Comparison of ENCODE assay signal across 10 cellular contexts in genomic region chr6:149990109-149990671, GRCh38. TPM values are rescaled to one million over a fixed set of nuclear protein-coding genes. Genes with fewer than 3 reads are reported as not detected.
DNase-seq lines count a peak whose midpoint lies in the region; ATAC-seq lines count a peak whose summit lies in the region.
"Had no signal": no experiment of that assay in that cellular context is flagged by ENCODE, and none has a peak within 500 bp of the region (broad histone marks: within the 10 kb centered on the region; RNA-seq: fewer than 3 reads in every experiment).

No MANE protein-coding gene starts in this region.

- H3K27me3 ChIP-seq in iPS-18a (ENCODE audit: control insufficient read depth, insufficient read depth, low read length) (peaks cover 100% of the 10 kb centered on the region), stomach smooth muscle (ENCODE audit: control insufficient read depth in 1 of 2, insufficient read depth in 2 of 2, low read length in 2 of 2) (peaks cover 65 to 70% of the 10 kb centered on the region in 2 donors)

- H3K4me1 Mint-ChIP-seq in T-cell = peaks cover 27 to 35% (median 34%) of the 10 kb centered on the region in 3 donors

- H3K27me3 Mint-ChIP-seq in T-cell = peaks cover 89 to 96% of the 10 kb centered on the region in 2 donors

- H3K36me3 Mint-ChIP-seq in T-cell = peaks cover 4% of the 10 kb centered on the region

- ATAC-seq in T-cell (replicated peaks in 1 of 4) (peak in 2 of 4 experiments; percentile 20 to 22), HG02798 (IDR thresholded peaks at IDR 0.05; ENCODE audit: poor library complexity, unreplicated experiment) (no peak)

- H3K27ac ChIP-seq in iPS-18a (ENCODE audit: low read length) (no peak overlapping the region), stomach smooth muscle (ENCODE audit: low read length) (no peak overlapping the region)

- H3K9me3 ChIP-seq in iPS-18a (ENCODE audit: control insufficient read depth, low read depth, low read length) (no peaks in the 10 kb centered on the region), stomach smooth muscle (ENCODE audit: control insufficient read depth in 2 of 2, low read length in 2 of 2) (peaks cover 4 to 11% of the 10 kb centered on the region in 2 donors)

- H3K9ac ChIP-seq in iPS-18a (ENCODE audit: low read length) (no peak overlapping the region), stomach smooth muscle (ENCODE audit: low read length in 2 of 2) (no peak overlapping the region)

- H3K36me3 ChIP-seq in iPS-18a (ENCODE audit: control insufficient read depth, low read depth, low read length) (no peaks in the 10 kb centered on the region), stomach smooth muscle (ENCODE audit: control insufficient read depth in 2 of 2, insufficient read depth in 2 of 2, low read length in 2 of 2) (no peaks in the 10 kb centered on the region)

- CTCF ChIA-PET in T-cell (lab: Charles Lee) = no interaction called here

- peak overlapping the region; percentile 34 for H3K4me3 ChIP-seq in iPS-18a (ENCODE audit: low read length)
- peak overlapping the region; percentile 13 to 44 for H3K4me3 ChIP-seq in stomach smooth muscle (ENCODE audit: low read length in 2 of 2)

- POLR2A ChIA-PET in T-cell (lab: Charles Lee) = no interaction called here

- H3K4me1 ChIP-seq in iPS-18a (ENCODE audit: control insufficient read depth, low read depth, low read length) (no peaks in the 10 kb centered on the region), stomach smooth muscle (ENCODE audit: control insufficient read depth, insufficient read depth, low read length) (peaks cover 16% of the 10 kb centered on the region)

- peak overlapping the region in 1 of 2 donors; percentile 0 for H3K27ac Mint-ChIP-seq in T-cell

- peak overlapping the region; percentile 70 to 82 (median 72) for H3K4me3 Mint-ChIP-seq in T-cell

- H3K9me3 Mint-ChIP-seq in T-cell = peaks cover 3 to 6% (median 6%) of the 10 kb centered on the region in 3 donors

- peak; percentile 13 for DNase-seq in activated gamma-delta T cell (lab: John Stamatoyannopoulos, UW)
- no peak for DNase-seq in activated gamma-delta T cell treated with Interleukin-2 at 50 U/mL for 16 hours
- no peak for DNase-seq in T-cell
- no peak for DNase-seq in OCI-M1 (lab: John Stamatoyannopoulos, UW)
- DNase-seq in HPDE6-E6E7 (ENCODE audit: extremely low spot score) = no peak
- DNase-seq: NCI-H187 had no signal

RNA-seq across cellular contexts. Expression of gene ULBP1, which starts 26.4 kb away (rescaled TPM):
- total RNA-seq in T-cell = under 1 TPM in 4 of 5 donors, not detected in 1; 0.13 to 0.23 (median 0.14) TPM

RNA-seq across cellular contexts. Expression of gene RAET1L, which starts 35.1 kb away (rescaled TPM):
- total RNA-seq in T-cell = not detected
- total RNA-seq: activated CD8-positive, alpha-beta memory T cell treated with anti-CD3 and anti-CD28 coated beads for 36 hours had no signal

RNA-seq across cellular contexts. Expression of gene ULBP2, which starts 48.4 kb away (rescaled TPM):
- 1 to 10 TPM in 2 of 5 donors, under 1 TPM in 1, not detected in 2; 0.20 to 3.9 (median 1.6) TPM for total RNA-seq in T-cell
